In the genomic region with DNA sequence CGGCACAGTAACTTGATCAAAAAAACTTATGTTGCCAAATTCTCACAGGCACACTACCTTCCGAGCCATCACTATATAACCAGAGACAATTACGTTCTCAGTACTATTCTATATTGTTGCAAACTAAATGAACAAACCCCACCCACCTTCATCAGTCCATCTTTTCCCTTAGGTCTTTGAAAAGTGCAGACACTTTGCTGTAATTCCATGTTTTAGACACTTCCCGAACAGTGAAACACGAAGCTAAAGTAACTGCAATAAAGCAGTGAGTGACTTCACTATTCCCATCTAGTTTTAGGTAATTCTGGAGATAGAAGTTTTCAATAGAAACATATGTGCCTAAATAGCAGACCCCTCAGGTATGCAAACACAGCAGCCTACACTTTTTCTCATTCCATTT, we compare ENCODE assay signal across 14 cellular contexts. TPM values are rescaled to one million over a fixed set of nuclear protein-coding genes. Genes with fewer than 3 reads are reported as not detected.
DNase-seq lines count a peak whose midpoint lies in the region; ATAC-seq and TF ChIP-seq lines count a peak whose summit lies in the region.
"Had no signal": no experiment of that assay in that cellular context is flagged by ENCODE, and none has a peak within 500 bp of the region (broad histone marks: within the 10 kb centered on the region; RNA-seq: fewer than 3 reads in every experiment).

No MANE protein-coding gene starts in this region.

- no peaks in the 10 kb centered on the region for H3K27me3 ChIP-seq in psoas muscle (ENCODE audit: insufficient read depth in 3 of 3, low read length in 2 of 3)
- H3K27me3 ChIP-seq: thyroid gland had no signal

- H3K27ac ChIP-seq in psoas muscle, result no peak overlapping the region
- H3K27ac ChIP-seq: C4-2B, thyroid gland had no signal

- H3K4me3 Mint-ChIP-seq in activated CD8-positive, alpha-beta memory T cell treated with anti-CD3 and anti-CD28 coated beads, Interleukin-2, amount 10 ng/mL, durations not matched to agents 7 days and 5 days, result no peak overlapping the region
- H3K4me3 Mint-ChIP-seq in T-helper 17 cell (peak overlapping the region; percentile 55), brain (peak overlapping the region; percentile 17 to 61 (median 28))

- no peaks in the 10 kb centered on the region for H3K9me3 Mint-ChIP-seq in activated CD8-positive, alpha-beta memory T cell treated with anti-CD3 and anti-CD28 coated beads, Interleukin-2, amount 10 ng/mL, durations not matched to agents 7 days and 5 days (ENCODE audit: low read depth)
- H3K9me3 Mint-ChIP-seq in brain, result peaks cover 0 to 3% (median 0%) of the 10 kb centered on the region in 5 experiments
- H3K9me3 Mint-ChIP-seq: naive B cell had no signal

- no peak for TF ChIP-seq CTCF in brain (conservative IDR thresholded peaks at IDR 0.05)
- TF ChIP-seq CTCF in psoas muscle (IDR thresholded peaks at IDR 0.05), result no peak

- H3K9me3 ChIP-seq in T-helper 17 cell (ENCODE audit: control insufficient read depth, low read length, poor library complexity, severe bottlenecking), result no peaks in the 10 kb centered on the region
- H3K9me3 ChIP-seq in psoas muscle, result no peaks in the 10 kb centered on the region
- H3K9me3 ChIP-seq: thyroid gland had no signal

- CTCF ChIA-PET in activated CD8-positive, alpha-beta memory T cell treated with anti-CD3 and anti-CD28 coated beads, Interleukin-2, amount 10 ng/mL, durations not matched to agents 7 days and 5 days (lab: Charles Lee), result interaction anchor here (1.9 kb wide), 1 partner anchor 318 kb away, joined by 4 read pairs; no protein-coding TSS in a partner anchor

- H3K4me3 ChIP-seq in psoas muscle, result peak overlapping the region; percentile 2
- H3K4me3 ChIP-seq: lung, thyroid gland had no signal

- H3K36me3 ChIP-seq in psoas muscle (ENCODE audit: insufficient read depth in 1 of 2, low read depth in 1 of 2), result peaks cover 25 to 100% of the 10 kb centered on the region in 2 donors

- peak overlapping the region; percentile 38 for H3K27ac Mint-ChIP-seq in activated CD8-positive, alpha-beta memory T cell treated with anti-CD3 and anti-CD28 coated beads, Interleukin-2, amount 10 ng/mL, durations not matched to agents 7 days and 5 days
- H3K27ac Mint-ChIP-seq in T-helper 17 cell, result peak overlapping the region; percentile 97
- H3K27ac Mint-ChIP-seq in brain, result peak overlapping the region in 1 of 5 experiments; percentile 30

- peaks cover 85% of the 10 kb centered on the region for H3K4me1 ChIP-seq in psoas muscle

- intact Hi-C loops in psoas muscle (cut with DNase I), result no loop called here

- 50 to 62% (median 53%) methylated on average over 5 of the region's 5 CpGs for WGBS in psoas muscle, 3 donors

- H3K36me3 Mint-ChIP-seq in activated CD8-positive, alpha-beta memory T cell treated with anti-CD3 and anti-CD28 coated beads, Interleukin-2, amount 10 ng/mL, durations not matched to agents 7 days and 5 days, result peaks cover 95% of the 10 kb centered on the region
- peaks cover 20% of the 10 kb centered on the region for H3K36me3 Mint-ChIP-seq in T-helper 17 cell (ENCODE audit: low read depth)
- H3K36me3 Mint-ChIP-seq in brain, result peaks cover 99% of the 10 kb centered on the region

- H3K27me3 Mint-ChIP-seq in activated CD8-positive, alpha-beta memory T cell treated with anti-CD3 and anti-CD28 coated beads, Interleukin-2, amount 10 ng/mL, durations not matched to agents 7 days and 5 days, result no peaks in the 10 kb centered on the region
- H3K27me3 Mint-ChIP-seq in T-helper 17 cell (no peaks in the 10 kb centered on the region), brain (no peaks in the 10 kb centered on the region)
- H3K27me3 Mint-ChIP-seq: naive B cell had no signal

- DNase-seq in activated CD8-positive, alpha-beta memory T cell treated with anti-CD3 and anti-CD28 coated beads, Interleukin-2, amount 10 ng/mL, durations not matched to agents 7 days and 5 days, result no peak
- no peak for DNase-seq in activated CD8-positive, alpha-beta memory T cell treated with anti-CD3 and anti-CD28 coated beads for 24 hours
- DNase-seq in T-helper 17 cell (no peak), psoas muscle (no peak), left lobe of liver (ENCODE audit: low spot score) (no peak), NCI-H2107 treated with DMSO at 0.1 percent for 48 hours (lab: John Stamatoyannopoulos, UW; ENCODE audit: unreplicated experiment) (no peak)
- DNase-seq: activated effector memory CD4-positive, alpha-beta T cell treated with anti-CD3 and anti-CD28 coated beads, Interleukin-2, amount 50 U/mL, for 16 hours; naive B cell; NCI-H1694; thyroid gland had no signal

- H3K4me1 Mint-ChIP-seq in activated CD8-positive, alpha-beta memory T cell treated with anti-CD3 and anti-CD28 coated beads, Interleukin-2, amount 10 ng/mL, durations not matched to agents 7 days and 5 days, result peaks cover 91% of the 10 kb centered on the region
- H3K4me1 Mint-ChIP-seq in T-helper 17 cell, result peaks cover 72% of the 10 kb centered on the region
- peaks cover 100% of the 10 kb centered on the region for H3K4me1 Mint-ChIP-seq in brain

- no peak for ATAC-seq in activated CD8-positive, alpha-beta memory T cell treated with anti-CD3 and anti-CD28 coated beads, Interleukin-2, amount 10 ng/mL, durations not matched to agents 7 days and 5 days
- no peak for ATAC-seq in T-helper 17 cell
- no peak for ATAC-seq in psoas muscle
- ATAC-seq in left lobe of liver, result no peak
- no peak for ATAC-seq in GM21526 (IDR thresholded peaks at IDR 0.05; ENCODE audit: low FRiP score, unreplicated experiment)

RNA-seq across cellular contexts. Expression of gene SFPQ, which starts 7.7 kb away (rescaled TPM):
- 100 to 1,000 TPM; 344 to 402 TPM for total RNA-seq in activated CD8-positive, alpha-beta memory T cell treated with anti-CD3 and anti-CD28 coated beads, Interleukin-2, amount 10 ng/mL, durations not matched to agents 7 days and 5 days
- 100 to 1,000 TPM; 694 to 699 TPM for total RNA-seq in T-helper 17 cell
- polyA plus RNA-seq in brain (ENCODE audit: insufficient read depth, low read depth, low replicate concordance), result 201 TPM
- 100 to 1,000 TPM in 2 of 4 donors, 10 to 100 TPM in 2; 51.3 to 124 (median 102) TPM for total RNA-seq in psoas muscle
- polyA plus RNA-seq in psoas muscle, result 10 to 100 TPM; 79.4 to 86.8 (median 82.7) TPM
- total RNA-seq in left lobe of liver, result 55.9 TPM
